Comparison of ENCODE assay signal across 8 cellular contexts in genomic region chr6:125191916-125192609, GRCh38. TPM values are rescaled to one million over a fixed set of nuclear protein-coding genes. Genes with fewer than 3 reads are reported as not detected.
DNase-seq lines count a peak whose midpoint lies in the region; ATAC-seq and TF ChIP-seq lines count a peak whose summit lies in the region.

No MANE protein-coding gene starts in this region.

- no peak for TF ChIP-seq EP300 in gastroesophageal sphincter (IDR thresholded peaks at IDR 0.05)

- TF ChIP-seq CTCF in GM20000 (IDR thresholded peaks at IDR 0.05; ENCODE audit: extremely low read depth, missing control alignments) (peak; percentile 63), PC-9 (conservative IDR thresholded peaks at IDR 0.05) (peak; percentile 85), gastroesophageal sphincter (IDR thresholded peaks at IDR 0.05) (peak; percentile 26 to 62 (median 48)), prostate gland (IDR thresholded peaks at IDR 0.05) (peak; percentile 20 to 66 (median 48))

- H3K36me3 ChIP-seq in PC-9 (ENCODE audit: low read depth) = peaks cover 7% of the 10 kb centered on the region
- no peaks in the 10 kb centered on the region for H3K36me3 ChIP-seq in gastroesophageal sphincter
- H3K36me3 ChIP-seq in prostate gland = no peaks in the 10 kb centered on the region

- H3K79me2 ChIP-seq in PC-9 (ENCODE audit: low read depth) = peaks cover 35% of the 10 kb centered on the region

- ATAC-seq in HG03565 (IDR thresholded peaks at IDR 0.05; ENCODE audit: unreplicated experiment) (peak; percentile 98), gastroesophageal sphincter (peak; percentile 67)

- DNase-seq in DMS53 treated with DMSO at 0.1 percent for 48 hours (lab: John Stamatoyannopoulos, UW; ENCODE audit: unreplicated experiment) = peak; percentile 64
- DNase-seq in GM20000 (ENCODE audit: low spot score) = peak; percentile 65
- DNase-seq in PC-9 = peak; percentile 63 to 66
- DNase-seq in activated T-cell treated with anti-CD3 and anti-CD28 coated beads, Interleukin-2, amount 50 U/mL, for 48 hours = peak; percentile 61 to 64
- peak; percentile 28 for DNase-seq in prostate gland (ENCODE audit: low spot score)
- no peak for DNase-seq in mesenteric fat pad (ENCODE audit: low spot score)

- peaks cover 17% of the 10 kb centered on the region; the same call in 1 of the 2 replicates for H3F3A ChIP-seq in PC-9 (ENCODE audit: insufficient read depth, low read depth)

- H4K20me1 ChIP-seq in PC-9 (ENCODE audit: insufficient read depth) = no peaks in the 10 kb centered on the region

- POLR2A ChIA-PET in PC-9 (lab: Charles Lee; ENCODE audit: unreplicated experiment) = interaction anchor here (0.6 to 0.9 kb wide), 6 partner anchors 10 to 307 kb away, joined by 3 to 9 read pairs (median 5); no protein-coding TSS in a partner anchor

- no peaks in the 10 kb centered on the region for H3K9me2 ChIP-seq in PC-9 (ENCODE audit: insufficient read depth)

- peak overlapping the region; percentile 67 for H3K27ac ChIP-seq in PC-9
- H3K27ac ChIP-seq in gastroesophageal sphincter = no peak overlapping the region
- H3K27ac ChIP-seq in prostate gland = peak overlapping the region in 1 of 2 donors; percentile 15

- CTCF ChIA-PET in PC-9 (lab: Charles Lee) = interaction anchor here (0.7 to 1.5 kb wide), 5 partner anchors 10 to 789 kb away, joined by 3 to 8 read pairs (median 7); no protein-coding TSS in a partner anchor

- H3K4me3 ChIP-seq in PC-9 = no peak overlapping the region
- no peak overlapping the region for H3K4me3 ChIP-seq in gastroesophageal sphincter
- H3K4me3 ChIP-seq in prostate gland = no peak overlapping the region

- no peak overlapping the region for H2AFZ ChIP-seq in PC-9

- intact Hi-C loops in PC-9 (cut with micrococcal nuclease; ENCODE audit: unreplicated experiment) = loop anchor here (1.0 to 10.0 kb wide), 6 partner anchors 38 to 753 kb away; no protein-coding TSS in a partner anchor
- intact Hi-C loops in prostate gland (cut with DNase I) = no loop called here

- peaks cover 55% of the 10 kb centered on the region for H3K4me1 ChIP-seq in PC-9 (replicated peaks; ENCODE audit: insufficient read depth)
- peaks cover 0 to 25% (median 0%) of the 10 kb centered on the region in 3 donors for H3K4me1 ChIP-seq in gastroesophageal sphincter
- H3K4me1 ChIP-seq in prostate gland (replicated peaks) = peaks cover 4% of the 10 kb centered on the region

- no peak for TF ChIP-seq POLR2A in gastroesophageal sphincter (IDR thresholded peaks at IDR 0.05)
- TF ChIP-seq POLR2A in prostate gland (IDR thresholded peaks at IDR 0.05) = no peak

- H3K27me3 ChIP-seq in PC-9 (ENCODE audit: insufficient read depth, low read depth) = no peaks in the 10 kb centered on the region
- no peaks in the 10 kb centered on the region for H3K27me3 ChIP-seq in gastroesophageal sphincter
- no peaks in the 10 kb centered on the region for H3K27me3 ChIP-seq in prostate gland (replicated peaks; ENCODE audit: insufficient read depth)

- no TSS peak for BruUV-seq in PC-9 (replicated peaks; lab: Mats Ljungman, UMichigan)

- H3K9me3 ChIP-seq in PC-9 (ENCODE audit: insufficient read depth, low read depth) = no peaks in the 10 kb centered on the region
- no peaks in the 10 kb centered on the region for H3K9me3 ChIP-seq in gastroesophageal sphincter
- no peaks in the 10 kb centered on the region for H3K9me3 ChIP-seq in prostate gland

- WGBS in gastroesophageal sphincter (ENCODE audit: low coverage in 1 of 2), 2 donors = 38 to 45% methylated on average over 4 to 5 of the region's 5 CpGs
- 25% methylated on average over 5 of the region's 5 CpGs for WGBS in prostate gland

- no peak overlapping the region for H3K4me2 ChIP-seq in PC-9

RNA-seq across cellular contexts. Expression of gene TPD52L1, which starts 38.5 kb away (rescaled TPM):
- 184 and 203 TPM in 2 replicates for total RNA-seq in PC-9 (2021)
- 10 to 100 TPM; 11.2 to 59.7 (median 20.2) TPM for total RNA-seq in gastroesophageal sphincter
- 100 to 1,000 TPM in 1 of 2 donors, 10 to 100 TPM in 1; 63.9 to 105 TPM for total RNA-seq in prostate gland
- 24.6 TPM for total RNA-seq in mesenteric fat pad
